9 cellular contexts compared by ENCODE assay signal in genomic region chr6:136226674-136227377, GRCh38.
DNase-seq lines count a peak whose midpoint lies in the region; ATAC-seq and TF ChIP-seq lines count a peak whose summit lies in the region.
"Had no signal": no experiment of that assay in that cellular context is flagged by ENCODE, and none has a peak within 500 bp of the region (broad histone marks: within the 10 kb centered on the region; RNA-seq: fewer than 3 reads in every experiment).

No MANE protein-coding gene starts in this region.

- DNase-seq in EH (ENCODE audit: low read depth), result peak; percentile 23
- DNase-seq in adipocyte (ENCODE audit: low read depth), result no peak
- no peak for DNase-seq in stimulated activated naive CD4-positive, alpha-beta T cell treated with Interleukin-2 at 50 U/mL for 16 hours (lab: John Stamatoyannopoulos, UW)
- DNase-seq in globus pallidus (ENCODE audit: low spot score), result no peak
- no peak for DNase-seq in tibial artery

- no peaks in the 10 kb centered on the region for H3K36me3 ChIP-seq in adipocyte (ENCODE audit: control insufficient read depth, insufficient read depth, low read length, severe bottlenecking)
- H3K36me3 ChIP-seq in muscle layer of duodenum (ENCODE audit: control insufficient read depth in 1 of 2, insufficient read depth in 2 of 2, low read length in 2 of 2), result no peaks in the 10 kb centered on the region
- H3K36me3 ChIP-seq in tibial artery, result no peaks in the 10 kb centered on the region
- H3K36me3 ChIP-seq: WERI-Rb-1 had no signal

- peaks cover 11% of the 10 kb centered on the region for H3K4me1 ChIP-seq in adipocyte (ENCODE audit: control insufficient read depth, insufficient read depth, low read length)
- H3K4me1 ChIP-seq in muscle layer of duodenum (ENCODE audit: control insufficient read depth in 1 of 2, insufficient read depth in 2 of 2, low read length in 2 of 2), result peaks cover 0 to 3% of the 10 kb centered on the region in 2 donors
- peaks cover 0 to 5% (median 0%) of the 10 kb centered on the region in 4 donors for H3K4me1 ChIP-seq in tibial artery

- ATAC-seq in HG02763 (IDR thresholded peaks at IDR 0.05; ENCODE audit: unreplicated experiment) (peak; percentile 21), GM18861 (IDR thresholded peaks at IDR 0.05; ENCODE audit: unreplicated experiment) (no peak)

- TF ChIP-seq CTCF in tibial artery (IDR thresholded peaks at IDR 0.05), result no peak

- H3K9me3 ChIP-seq in adipocyte (ENCODE audit: control insufficient read depth, low read length), result no peaks in the 10 kb centered on the region
- no peaks in the 10 kb centered on the region for H3K9me3 ChIP-seq in muscle layer of duodenum (ENCODE audit: control insufficient read depth in 1 of 2, low read length in 2 of 2)
- H3K9me3 ChIP-seq in tibial artery, result no peaks in the 10 kb centered on the region

- H3K27ac ChIP-seq in muscle layer of duodenum (ENCODE audit: low read length), result peak overlapping the region; percentile 42
- no peak overlapping the region for H3K27ac ChIP-seq in tibial artery
- H3K27ac ChIP-seq: WERI-Rb-1 had no signal

- H3K27me3 ChIP-seq in adipocyte (replicated peaks; ENCODE audit: control insufficient read depth, insufficient read depth, low read length), result no peaks in the 10 kb centered on the region
- H3K27me3 ChIP-seq in muscle layer of duodenum (ENCODE audit: low read depth, low read length), result no peaks in the 10 kb centered on the region
- H3K27me3 ChIP-seq in tibial artery, result no peaks in the 10 kb centered on the region

- intact Hi-C loops in tibial artery (cut with DNase I; ENCODE audit: low total_unique reads), result loop anchor here (5.0 to 10.0 kb wide), 2 partner anchors 692 to 720 kb away; no protein-coding TSS in a partner anchor

- H3K9ac ChIP-seq in adipocyte (ENCODE audit: low read length), result peak overlapping the region; percentile 72

- H3K4me3 ChIP-seq in adipocyte (ENCODE audit: low read length), result peak overlapping the region; percentile 78
- H3K4me3 ChIP-seq in muscle layer of duodenum (ENCODE audit: low read depth in 1 of 2, low read length in 2 of 2), result peak overlapping the region; percentile 39 to 48
- peak overlapping the region in 1 of 2 donors; percentile 37 for H3K4me3 ChIP-seq in tibial artery
